In genomic region chr18:13194239-13194638, GRCh38 we compare ENCODE assay signal across 30 cellular contexts. TPM values are rescaled to one million over a fixed set of nuclear protein-coding genes. Genes with fewer than 3 reads are reported as not detected.
"Had no signal": no experiment of that assay in that cellular context is flagged by ENCODE, and none has a peak within 500 bp of the region (broad histone marks: within the 10 kb centered on the region; RNA-seq: fewer than 3 reads in every experiment).

No MANE protein-coding gene starts in this region.

- FAIRE-seq: islet of Langerhans, kidney, pancreas, small intestine had no signal

- DNase-seq: immature natural killer cell; kidney; left colon; left lung; lower lobe of right lung; mammary epithelial cell; mesenchymal stem cell; naive thymus-derived CD8-positive, alpha-beta T cell; nucleus accumbens; pancreas; posterior cingulate gyrus; retina; right cardiac atrium; sigmoid colon; small intestine; spleen; stimulated activated CD4-positive, alpha-beta T cell treated with anti-CD3 and anti-CD28 coated beads, Interleukin-4, amount 100 ng/mL, for 24 hours; stimulated activated naive CD4-positive, alpha-beta T cell; tibial artery; trophoblast cell; upper lobe of right lung; uterus had no signal

- H3K4me3 Mint-ChIP-seq: immature natural killer cell; naive thymus-derived CD8-positive, alpha-beta T cell; nephron; neural crest cell; stimulated activated effector memory CD8-positive, alpha-beta T cell treated with anti-CD3 and anti-CD28 coated beads, Interleukin-12 subunit alpha, Interleukin-12 subunit beta, amount 100 ng/mL, for 72 hours; stimulated activated naive CD8-positive, alpha-beta T cell treated with anti-CD3 and anti-CD28 coated beads, Interleukin-15, Interleukin-2, amounts not matched to agents 100 ng/mL and 50 ng/mL, for 24 hours had no signal

- H3K4me1 Mint-ChIP-seq: immature natural killer cell; naive thymus-derived CD8-positive, alpha-beta T cell; neural crest cell; stimulated activated effector memory CD8-positive, alpha-beta T cell treated with anti-CD3 and anti-CD28 coated beads, Interleukin-12 subunit alpha, Interleukin-12 subunit beta, amount 100 ng/mL, for 72 hours had no signal

- ATAC-seq: left colon; left lung; lower lobe of right lung; naive thymus-derived CD8-positive, alpha-beta T cell; pancreas; right cardiac atrium; stimulated activated effector memory CD8-positive, alpha-beta T cell treated with anti-CD3 and anti-CD28 coated beads, Interleukin-12 subunit alpha, Interleukin-12 subunit beta, amount 100 ng/mL, for 72 hours; upper lobe of right lung had no signal

- H3K9me3 ChIP-seq: pancreas, prostate gland, suprapubic skin, upper lobe of right lung, uterus had no signal

- H3K27me3 ChIP-seq: left lung, pancreas, sigmoid colon, suprapubic skin, tibial artery, upper lobe of right lung, uterus had no signal

- H3K36me3 ChIP-seq: left lung, lower lobe of right lung, pancreas, prostate gland, sigmoid colon, spleen, suprapubic skin, thoracic aorta, tibial artery, upper lobe of right lung, uterus had no signal

- H3K27ac ChIP-seq: left lung, lower lobe of right lung, pancreas, prostate gland, sigmoid colon, spleen, suprapubic skin, thoracic aorta, tibial artery, upper lobe of right lung, uterus had no signal

- H3K27ac Mint-ChIP-seq: immature natural killer cell; naive thymus-derived CD8-positive, alpha-beta T cell; nephron; stimulated activated effector memory CD8-positive, alpha-beta T cell treated with anti-CD3 and anti-CD28 coated beads, Interleukin-12 subunit alpha, Interleukin-12 subunit beta, amount 100 ng/mL, for 72 hours; stimulated activated naive CD8-positive, alpha-beta T cell treated with anti-CD3 and anti-CD28 coated beads, Interleukin-15, Interleukin-2, amounts not matched to agents 100 ng/mL and 50 ng/mL, for 24 hours had no signal

- H3K4me3 ChIP-seq: left lung, lower lobe of right lung, pancreas, prostate gland, sigmoid colon, spleen, suprapubic skin, thoracic aorta, tibial artery, upper lobe of right lung, uterus had no signal

- H3K36me3 Mint-ChIP-seq: stimulated activated effector memory CD8-positive, alpha-beta T cell treated with anti-CD3 and anti-CD28 coated beads, Interleukin-12 subunit alpha, Interleukin-12 subunit beta, amount 100 ng/mL, for 72 hours had no signal

- H3K4me1 ChIP-seq: left lung, lower lobe of right lung, pancreas, prostate gland, spleen, suprapubic skin, tibial artery, upper lobe of right lung, uterus had no signal

RNA-seq across cellular contexts. Expression of gene LDLRAD4, which starts 24.3 kb away (rescaled TPM):
- polyA plus RNA-seq: mammary epithelial cell had no signal
